ENCODE assay signal across 13 cellular contexts in genomic region chr1:113058861-113059441, GRCh38. TPM values are rescaled to one million over a fixed set of nuclear protein-coding genes. Genes with fewer than 3 reads are reported as not detected.
A peak's percentile ranks its signal among the peaks of the same experiment; 100 is the strongest.
DNase-seq lines count a peak whose midpoint lies in the region; ATAC-seq and FAIRE-seq lines count a peak whose summit lies in the region.
"Had no signal": no experiment of that assay in that cellular context is flagged by ENCODE, and none has a peak within 500 bp of the region (broad histone marks: within the 10 kb centered on the region; RNA-seq: fewer than 3 reads in every experiment).

No MANE protein-coding gene starts in this region.

- FAIRE-seq in GM19239 (lab: Jason Lieb, UNC) = no peak

- ATAC-seq in HG03108 (IDR thresholded peaks at IDR 0.05; ENCODE audit: unreplicated experiment) = no peak
- ATAC-seq: activated CD4-positive, CD25-positive, alpha-beta regulatory T cell treated with anti-CD3 and anti-CD28 coated beads, Interleukin-2, amount 50 U/mL, for 24 hours; activated T-cell treated with anti-CD3 and anti-CD28 coated beads, Interleukin-2, amount 50 U/mL, for 4 hours had no signal

- H3K27ac ChIP-seq in SJCRH30 = no peak overlapping the region
- H3K27ac ChIP-seq: SK-N-MC, skin epidermis, tibial nerve had no signal

- no peaks in the 10 kb centered on the region for H3K9me3 ChIP-seq in SJCRH30 (replicated peaks)
- H3K9me3 ChIP-seq: tibial nerve had no signal

- H3K36me3 ChIP-seq in SJCRH30 = no peaks in the 10 kb centered on the region
- H3K36me3 ChIP-seq: tibial nerve had no signal

- H3K4me1 ChIP-seq in SJCRH30 = peaks cover 10% of the 10 kb centered on the region; the same call in 1 of the 2 replicates

- no peaks in the 10 kb centered on the region for H3K27me3 ChIP-seq in SJCRH30
- H3K27me3 ChIP-seq: tibial nerve had no signal

- no peak overlapping the region for H3K4me3 ChIP-seq in SJCRH30
- H3K4me3 ChIP-seq: SK-N-MC, skin epidermis, tibial nerve had no signal

- DNase-seq in NCI-H1436 (lab: John Stamatoyannopoulos, UW) (peak; percentile 27), NCI-H1436 treated with DMSO at 0.1 percent for 48 hours (lab: John Stamatoyannopoulos, UW) (no peak), SJCRH30 (peak; percentile 23 to 47), glomerular visceral epithelial cell (ENCODE audit: extremely low spot score) (peak; percentile 42), retina (peak; percentile 84), GM19239 (ENCODE audit: insufficient read length, low spot score) (no peak)
- DNase-seq in stimulated activated CD4-positive, alpha-beta T cell treated with anti-CD3 and anti-CD28 coated beads, Interleukin-4, amount 100 ng/mL, for 1 hour = no peak
- DNase-seq: activated T-cell treated with anti-CD3 and anti-CD28 coated beads, Interleukin-2, amount 50 U/mL, for 4 hours had no signal

RNA-seq across cellular contexts. Expression of gene LRIG2, which starts 14.0 kb away (rescaled TPM):
- total RNA-seq in SJCRH30 (2014; rRNA removed; shearing (Covaris generic)) = 13.0 and 16.9 TPM in 2 replicates

Comparison
In these comparisons a context has a peak if more than half of its experiments do, and no peak if none do; other contexts are left out.
1. DNase-seq: peak in NCI-H1436 (single experiment), SJCRH30 (2 of 2), glomerular visceral epithelial cell (single experiment) and retina (single experiment); none in NCI-H1436 treated with DMSO at 0.1 percent for 48 hours (single experiment), stimulated activated CD4-positive, alpha-beta T cell treated with anti-CD3 and anti-CD28 coated beads, Interleukin-4, amount 100 ng/mL, for 1 hour (single experiment) and GM19239 (single experiment).